Comparison of ENCODE assay signal across 9 cellular contexts in the genomic region with DNA sequence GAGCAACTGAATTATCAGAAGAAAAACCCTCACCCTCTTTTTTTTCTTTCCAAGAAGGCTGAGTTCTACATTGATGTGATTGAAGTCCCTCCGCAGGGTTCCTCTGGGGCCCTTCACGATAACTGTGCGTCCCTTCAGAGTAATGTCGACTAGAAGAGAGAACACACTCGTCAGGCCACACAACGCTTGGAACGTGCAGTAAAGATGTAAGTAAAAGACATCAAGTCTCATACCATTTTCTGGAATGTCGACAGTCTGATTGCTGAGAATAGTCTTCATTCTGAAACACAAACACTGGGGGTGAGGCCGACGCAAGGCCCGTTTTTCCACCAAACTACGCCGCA. TPM values are rescaled to one million over a fixed set of nuclear protein-coding genes. Genes with fewer than 3 reads are reported as not detected.
DNase-seq lines count a peak whose midpoint lies in the region; ATAC-seq and TF ChIP-seq lines count a peak whose summit lies in the region.
"Not testable (repeated sequence)": the region's sequence is repeated elsewhere in the genome, so short reads cannot be mapped to it uniquely, and the experiment has no call there.
"Had no signal": no experiment of that assay in that cellular context is flagged by ENCODE, and none has a peak within 500 bp of the region (broad histone marks: within the 10 kb centered on the region; RNA-seq: fewer than 3 reads in every experiment).

No MANE protein-coding gene starts in this region.

- in situ Hi-C loops in Panc1 (cut with HindIII; ENCODE audit: low pct_unique_long_range_greater_than_20kb, low sequenced_read_pairs) = not testable (repeated sequence)

- TF ChIP-seq CTCF in CD14-positive monocyte (IDR thresholded peaks at IDR 0.05); HEK293 (tag by site-specific recombination; IDR thresholded peaks at IDR 0.05); Panc1 (IDR thresholded peaks at IDR 0.05); stomach (IDR thresholded peaks at IDR 0.05): not testable (repeated sequence)

- WGBS in stomach, 5 donors = 0 to 1% (median 1%) methylated on average over 13 of the region's 13 CpGs

- intact Hi-C loops in CD14-positive monocyte (cut with micrococcal nuclease) = loop anchor here (2.0 to 10.0 kb wide), 7 partner anchors 69 to 519 kb away; a partner anchor contains a TSS
- intact Hi-C loops in Panc1 (cut with micrococcal nuclease; ENCODE audit: unreplicated experiment); stomach (cut with DNase I; ENCODE audit: low total_unique reads): not testable (repeated sequence)

- not testable (repeated sequence) for H3K27me3 ChIP-seq in Panc1 (ENCODE audit: control insufficient read depth, insufficient read depth, low read length); effector memory CD4-positive, alpha-beta T cell (replicated peaks; ENCODE audit: control insufficient read depth, insufficient read depth, low read length, poor library complexity, severe bottlenecking); iPS-15b (ENCODE audit: control insufficient read depth, insufficient read depth, low read length); stomach

- not testable (repeated sequence) for BruUV-seq in Panc1 (replicated peaks; lab: Mats Ljungman, UMichigan)

- H3K36me3 ChIP-seq in HEK293 (ENCODE audit: control insufficient read depth in 2 of 2, insufficient read depth in 1 of 2, low read length in 2 of 2) = peaks cover 21 to 69% of the 10 kb centered on the region in 2 experiments; a peak in 2 of 3 replicates
- peaks cover 50% of the 10 kb centered on the region for H3K36me3 ChIP-seq in Panc1 (ENCODE audit: control insufficient read depth, insufficient read depth, low read length)
- peaks cover 48% of the 10 kb centered on the region for H3K36me3 ChIP-seq in effector memory CD4-positive, alpha-beta T cell (ENCODE audit: control insufficient read depth, insufficient read depth, low read length)
- peaks cover 27% of the 10 kb centered on the region for H3K36me3 ChIP-seq in iPS-15b (ENCODE audit: control insufficient read depth, insufficient read depth, low read length)
- peaks cover 40 to 64% (median 58%) of the 10 kb centered on the region in 4 donors for H3K36me3 ChIP-seq in stomach

- peak overlapping the region; percentile 100 for H3K9ac ChIP-seq in iPS-15b (ENCODE audit: low read depth, low read length)

- not testable (repeated sequence) for H3K9me3 Mint-ChIP-seq in CD14-positive monocyte; activated naive CD4-positive, alpha-beta T cell treated with anti-CD3 and anti-CD28 coated beads, Interleukin-2, amount 50 U/mL, for 24 hours; natural killer cell treated with Interleukin-12 subunit alpha and Interleukin-12 subunit beta and Interleukin-15 and Interleukin-18, amount 100 ng/mL, for 72 hours

- TF ChIP-seq POLR2A in stomach (IDR thresholded peaks at IDR 0.05) = not testable (repeated sequence)

- H3K27ac Mint-ChIP-seq in CD14-positive monocyte = peak overlapping the region; percentile 99 to 100 (median 100)
- H3K27ac Mint-ChIP-seq in activated naive CD4-positive, alpha-beta T cell treated with anti-CD3 and anti-CD28 coated beads, Interleukin-2, amount 50 U/mL, for 24 hours = peak overlapping the region; percentile 99
- H3K27ac Mint-ChIP-seq in natural killer cell treated with Interleukin-12 subunit alpha and Interleukin-12 subunit beta and Interleukin-15 and Interleukin-18, amount 100 ng/mL, for 72 hours = peak overlapping the region; percentile 99

- peak; percentile 7 for ATAC-seq in Panc1
- peak in 1 of 2 donors; percentile 0 for ATAC-seq in natural killer cell treated with Interleukin-12 subunit alpha and Interleukin-12 subunit beta and Interleukin-15 and Interleukin-18, amount 100 ng/mL, for 72 hours

- POLR2A ChIA-PET in HEK293 (lab: Yijun Ruan, JAX) = interaction anchor here (1.0 to 3.0 kb wide), 6 partner anchors 10 to 600 kb away, joined by 3 to 14 read pairs (median 3); a partner anchor contains a TSS
- POLR2A ChIA-PET in Panc1 (lab: Charles Lee) = not testable (repeated sequence)

- not testable (repeated sequence) for H3K4me1 ChIP-seq in HEK293 (ENCODE audit: control insufficient read depth, insufficient read depth, low read length); Panc1 (ENCODE audit: control insufficient read depth, insufficient read depth, low read length); effector memory CD4-positive, alpha-beta T cell (ENCODE audit: control insufficient read depth, insufficient read depth, low read length, poor library complexity, severe bottlenecking); iPS-15b (ENCODE audit: control insufficient read depth, insufficient read depth, low read length)
- H3K4me1 ChIP-seq in stomach = peaks cover 14 to 64% (median 50%) of the 10 kb centered on the region in 4 donors

- H3K27ac ChIP-seq in HEK293 (ENCODE audit: extremely low read depth, low read depth, low read length) (peak overlapping the region; percentile 96), Panc1 (ENCODE audit: low read length) (peak overlapping the region; percentile 96), stomach (peak overlapping the region; percentile 94 to 98 (median 96))
- peak overlapping the region; percentile 98 for H3K27ac ChIP-seq in effector memory CD4-positive, alpha-beta T cell (ENCODE audit: insufficient read depth, low read length, poor library complexity, severe bottlenecking)

- peaks cover 27% of the 10 kb centered on the region for H3K4me1 Mint-ChIP-seq in CD14-positive monocyte
- H3K4me1 Mint-ChIP-seq in activated naive CD4-positive, alpha-beta T cell treated with anti-CD3 and anti-CD28 coated beads, Interleukin-2, amount 50 U/mL, for 24 hours = peaks cover 30% of the 10 kb centered on the region
- H3K4me1 Mint-ChIP-seq in natural killer cell treated with Interleukin-12 subunit alpha and Interleukin-12 subunit beta and Interleukin-15 and Interleukin-18, amount 100 ng/mL, for 72 hours (ENCODE audit: low read depth in 2 of 2) = peaks cover 22 to 47% of the 10 kb centered on the region in 2 donors

- CTCF ChIA-PET in HEK293 (lab: Yijun Ruan, JAX) = interaction anchor here (0.7 to 2.3 kb wide), 2 partner anchors 11 to 610 kb away, joined by 3 to 8 read pairs; no protein-coding TSS in a partner anchor
- CTCF ChIA-PET in Panc1 (lab: Charles Lee) = not testable (repeated sequence)

- H3K4me3 ChIP-seq in HEK293 (ENCODE audit: low read depth, low read length) (peak overlapping the region; percentile 83), Panc1 (ENCODE audit: low read depth in 2 of 2, low read length in 2 of 2) (peak overlapping the region; percentile 93 to 94), iPS-15b (ENCODE audit: low read depth, low read length) (peak overlapping the region; percentile 86), stomach (peak overlapping the region; percentile 74 to 81 (median 77))
- peak overlapping the region; percentile 91 for H3K4me3 ChIP-seq in effector memory CD4-positive, alpha-beta T cell (ENCODE audit: insufficient read depth, low read depth, low read length, poor library complexity, severe bottlenecking)

- peaks cover 49 to 59% of the 10 kb centered on the region in 2 donors for H3K36me3 Mint-ChIP-seq in CD14-positive monocyte
- peaks cover 38% of the 10 kb centered on the region for H3K36me3 Mint-ChIP-seq in activated naive CD4-positive, alpha-beta T cell treated with anti-CD3 and anti-CD28 coated beads, Interleukin-2, amount 50 U/mL, for 24 hours
- peaks cover 40% of the 10 kb centered on the region for H3K36me3 Mint-ChIP-seq in natural killer cell treated with Interleukin-12 subunit alpha and Interleukin-12 subunit beta and Interleukin-15 and Interleukin-18, amount 100 ng/mL, for 72 hours

- peak overlapping the region; percentile 94 to 97 for H3K4me3 Mint-ChIP-seq in CD14-positive monocyte
- H3K4me3 Mint-ChIP-seq in activated naive CD4-positive, alpha-beta T cell treated with anti-CD3 and anti-CD28 coated beads, Interleukin-2, amount 50 U/mL, for 24 hours = peak overlapping the region; percentile 96
- H3K4me3 Mint-ChIP-seq in natural killer cell treated with Interleukin-12 subunit alpha and Interleukin-12 subunit beta and Interleukin-15 and Interleukin-18, amount 100 ng/mL, for 72 hours = peak overlapping the region; percentile 99

- not testable (repeated sequence) for H3K9me3 ChIP-seq in HEK293 (ENCODE audit: control insufficient read depth, insufficient read depth, low read depth, low read length); Panc1 (ENCODE audit: control insufficient read depth, insufficient read depth, low read depth, low read length); effector memory CD4-positive, alpha-beta T cell (ENCODE audit: control insufficient read depth, low read length); iPS-15b (ENCODE audit: control insufficient read depth, insufficient read depth, low read length); stomach

- DNase-seq in CD14-positive monocyte (ENCODE audit: low spot score); Panc1 (ENCODE audit: low read depth, low spot score); effector memory CD4-positive, alpha-beta T cell; natural killer cell treated with Interleukin-12 subunit alpha and Interleukin-12 subunit beta and Interleukin-15 and Interleukin-18, amount 100 ng/mL, for 72 hours (ENCODE audit: low spot score); stomach: not testable (repeated sequence)

- not testable (repeated sequence) for H3K27me3 Mint-ChIP-seq in CD14-positive monocyte (ENCODE audit: low read depth in 3 of 3); activated naive CD4-positive, alpha-beta T cell treated with anti-CD3 and anti-CD28 coated beads, Interleukin-2, amount 50 U/mL, for 24 hours; natural killer cell treated with Interleukin-12 subunit alpha and Interleukin-12 subunit beta and Interleukin-15 and Interleukin-18, amount 100 ng/mL, for 72 hours

- TF ChIP-seq EP300 in stomach (IDR thresholded peaks at IDR 0.05) = not testable (repeated sequence)

RNA-seq across cellular contexts. Expression of a gene that starts 0.6 kb away (rescaled TPM):
- polyA plus RNA-seq in CD14-positive monocyte (100 to 1,000 TPM; 821 to 828 TPM), stomach (1,000 to 10,000 TPM; 2,170 to 4,250 (median 2,805) TPM)
- total RNA-seq in Panc1 (2021; ENCODE audit: unreplicated experiment) (386 TPM), stomach (1,000 to 10,000 TPM in 4 of 5 donors, 100 to 1,000 TPM in 1; 964 to 4,990 (median 2,883) TPM)
- polyA plus RNA-seq in Panc1 (2012; ENCODE audit: insufficient read length) = 117 TPM
- 1,000 to 10,000 TPM in 1 of 2 donors, 100 to 1,000 TPM in 1; 980 to 1,126 TPM for total RNA-seq in natural killer cell treated with Interleukin-12 subunit alpha and Interleukin-12 subunit beta and Interleukin-15 and Interleukin-18, amount 100 ng/mL, for 72 hours

RNA-seq across cellular contexts. Expression of a gene that starts 0.7 kb away (rescaled TPM):
- 1 to 10 TPM; 7.2 to 7.8 TPM for polyA plus RNA-seq in CD14-positive monocyte
- 6.8 TPM for total RNA-seq in Panc1 (2021; ENCODE audit: unreplicated experiment)
- polyA plus RNA-seq in Panc1 (2012; ENCODE audit: insufficient read length) = 3.4 TPM
- 10 to 100 TPM; 19.0 to 33.1 TPM for total RNA-seq in natural killer cell treated with Interleukin-12 subunit alpha and Interleukin-12 subunit beta and Interleukin-15 and Interleukin-18, amount 100 ng/mL, for 72 hours
- total RNA-seq in stomach = 10 to 100 TPM; 12.3 to 36.2 (median 16.1) TPM
- polyA plus RNA-seq in stomach = 10 to 100 TPM; 10.4 to 31.9 (median 21.2) TPM

RNA-seq across cellular contexts. Expression of a gene that starts 51.4 kb away (rescaled TPM):
- not detected for polyA plus RNA-seq in CD14-positive monocyte
- not detected for total RNA-seq in Panc1 (2021; ENCODE audit: unreplicated experiment)
- polyA plus RNA-seq in Panc1 (2012; ENCODE audit: insufficient read length) = not detected
- under 1 TPM in 1 of 2 donors, not detected in 1; 0.05 TPM for total RNA-seq in natural killer cell treated with Interleukin-12 subunit alpha and Interleukin-12 subunit beta and Interleukin-15 and Interleukin-18, amount 100 ng/mL, for 72 hours
- total RNA-seq in stomach = under 1 TPM in 1 of 5 donors, not detected in 4; 0.18 TPM
- polyA plus RNA-seq in stomach = under 1 TPM; 0.06 to 0.61 (median 0.10) TPM
- total RNA-seq: HT1080 had no signal
